In the genomic region with DNA sequence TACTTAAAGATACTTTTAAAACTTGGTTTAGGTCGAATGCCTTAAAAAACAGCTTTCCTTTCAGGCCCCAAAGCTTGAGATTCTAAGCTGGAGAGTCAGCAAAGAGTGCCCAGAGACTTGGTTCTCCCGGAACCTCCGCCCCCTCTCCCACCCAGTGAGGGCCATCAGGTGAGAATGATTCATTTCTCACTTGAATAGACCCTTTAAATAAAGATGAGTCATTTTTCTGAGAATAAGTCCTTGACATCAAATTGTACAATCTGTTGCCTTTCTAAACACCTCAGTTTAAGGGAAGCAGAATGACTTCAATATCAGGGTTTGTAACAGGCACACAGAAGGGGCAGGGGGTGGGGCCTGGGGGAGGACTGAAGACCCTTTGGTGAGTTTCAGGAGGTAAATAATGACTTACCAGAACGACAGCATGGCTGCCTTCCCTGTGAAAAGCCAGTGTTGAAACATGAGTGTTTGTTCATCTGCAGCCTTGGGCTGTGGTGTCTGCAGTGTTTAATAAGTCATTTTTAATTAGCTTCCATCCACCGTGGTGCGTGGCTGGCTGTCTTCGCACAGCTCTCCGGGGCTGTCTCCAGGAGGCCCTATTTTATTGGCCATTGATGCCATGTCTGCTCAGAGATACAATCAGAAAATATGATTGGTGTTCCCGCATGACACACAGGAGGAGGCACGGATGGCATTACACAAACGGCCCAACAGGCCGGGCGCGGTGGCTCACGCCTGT, we compare ENCODE assay signal across 8 cellular contexts.
DNase-seq lines count a peak whose midpoint lies in the region; ATAC-seq, FAIRE-seq and TF ChIP-seq lines count a peak whose summit lies in the region.

No MANE protein-coding gene starts in this region.

- peak overlapping the region; percentile 78 for H3K27ac ChIP-seq in keratinocyte (ENCODE audit: control insufficient read depth, insufficient read depth, low read length)

- no peaks in the 10 kb centered on the region for H3K9me3 ChIP-seq in keratinocyte (ENCODE audit: control insufficient read depth, low read depth, low read length)

- no peak for TF ChIP-seq POLR2A in GM18505 (IDR thresholded peaks at IDR 0.05; ENCODE audit: borderline replicate concordance, extremely low read depth, insufficient read depth, insufficient read length)

- peak overlapping the region; percentile 84 for H2AFZ ChIP-seq in keratinocyte (ENCODE audit: control insufficient read depth, low read length)

- H3K36me3 ChIP-seq in keratinocyte (ENCODE audit: control insufficient read depth in 2 of 2, extremely low read depth in 1 of 2, insufficient read depth in 2 of 2, low read length in 2 of 2) = no peaks in the 10 kb centered on the region

- peak; percentile 68 for DNase-seq in SHP77 treated with DMSO at 0.1 percent for 48 hours (lab: John Stamatoyannopoulos, UW)
- no peak for DNase-seq in keratinocyte (ENCODE audit: low read depth, low spot score)
- DNase-seq in hippocampal formation (lab: John Stamatoyannopoulos, UW) = no peak
- no peak for DNase-seq in central memory CD4-positive, alpha-beta T cell
- no peak for DNase-seq in HuH-7.5 (ENCODE audit: low spot score)
- no peak for DNase-seq in midbrain (lab: John Stamatoyannopoulos, UW)

- no peak for TF ChIP-seq CTCF in keratinocyte (optimal IDR thresholded peaks at IDR 0.05 in 1 of 3, IDR thresholded peaks at IDR 0.05 in 1 of 3, conservative IDR thresholded peaks at IDR 0.05 in 1 of 3; ENCODE audit: extremely low read depth in 1 of 3, insufficient read depth in 2 of 3, low read length in 3 of 3)

- peak; percentile 62 for ATAC-seq in GM18505 (IDR thresholded peaks at IDR 0.05; ENCODE audit: unreplicated experiment)
- ATAC-seq in HG02610 (IDR thresholded peaks at IDR 0.05; ENCODE audit: unreplicated experiment) = peak; percentile 59

- peaks cover 33% of the 10 kb centered on the region for H3K4me1 ChIP-seq in keratinocyte (ENCODE audit: control insufficient read depth, extremely low read depth, insufficient read depth, low read length)

- peak overlapping the region; percentile 60 for H3K9ac ChIP-seq in keratinocyte (ENCODE audit: control insufficient read depth, extremely low read depth, insufficient read depth, low read length)

- no peaks in the 10 kb centered on the region for H4K20me1 ChIP-seq in keratinocyte (ENCODE audit: control insufficient read depth, extremely low read depth, insufficient read depth, low read length)

- dilution Hi-C loops in keratinocyte (cut with MboI; ENCODE audit: extremely low pct_ligation_motif_present, low sequenced_read_pairs) = no loop called here

- peak; percentile 20 for FAIRE-seq in keratinocyte (lab: Jason Lieb, UNC)

- no peaks in the 10 kb centered on the region for H3K9me1 ChIP-seq in keratinocyte (ENCODE audit: control insufficient read depth, extremely low read depth, insufficient read depth, low read length)

- H3K4me3 ChIP-seq in keratinocyte (ENCODE audit: control insufficient read depth in 2 of 3, extremely low read depth in 1 of 3, insufficient read depth in 2 of 3, low read depth in 1 of 3, low read length in 3 of 3) = no peak overlapping the region

- no peaks in the 10 kb centered on the region for H3K79me2 ChIP-seq in keratinocyte (ENCODE audit: control insufficient read depth, insufficient read depth, low read length)

- H3K4me2 ChIP-seq in keratinocyte (ENCODE audit: control insufficient read depth, extremely low read depth, insufficient read depth, low read depth, low read length) = peak overlapping the region; percentile 82

- H3K27me3 ChIP-seq in keratinocyte (ENCODE audit: control insufficient read depth, extremely low read depth, insufficient read depth, low read length) = peaks cover 25% of the 10 kb centered on the region
